ENCODE assay signal across 22 cellular contexts in genomic region chr1:213466578-213466977, GRCh38.
"Had no signal": no experiment of that assay in that cellular context is flagged by ENCODE, and none has a peak within 500 bp of the region (broad histone marks: within the 10 kb centered on the region; RNA-seq: fewer than 3 reads in every experiment).

No MANE protein-coding gene starts in this region.

- H3K9me3 Mint-ChIP-seq: activated CD4-positive, alpha-beta memory T cell treated with anti-CD3 and anti-CD28 coated beads, Interleukin-2, amount 10 ng/mL, durations not matched to agents 7 days and 5 days; activated CD4-positive, alpha-beta T cell treated with anti-CD3 and anti-CD28 coated beads, Interleukin-2, amount 10 ng/mL, durations not matched to agents 7 days and 5 days; activated naive CD4-positive, alpha-beta T cell treated with anti-CD3 and anti-CD28 coated beads for 36 hours; activated T-helper 17 cell treated with anti-CD3 and anti-CD28 coated beads, Interleukin-2, amount 50 U/mL, for 72 hours had no signal

- H3K4me3 ChIP-seq: SK-N-MC had no signal

- H3K27ac ChIP-seq: SK-N-MC, VCaP had no signal

- H3K36me3 Mint-ChIP-seq: activated naive CD8-positive, alpha-beta T cell had no signal

- ATAC-seq: activated T-helper 17 cell treated with anti-CD3 and anti-CD28 coated beads, Interleukin-2, amount 50 U/mL, for 72 hours had no signal

- H3K27ac Mint-ChIP-seq: activated CD4-positive, alpha-beta memory T cell treated with anti-CD3 and anti-CD28 coated beads, Interleukin-2, amount 10 ng/mL, durations not matched to agents 7 days and 5 days; activated CD4-positive, alpha-beta T cell treated with anti-CD3 and anti-CD28 coated beads, Interleukin-2, amount 10 ng/mL, durations not matched to agents 7 days and 5 days; activated naive CD4-positive, alpha-beta T cell treated with anti-CD3 and anti-CD28 coated beads for 36 hours; activated naive CD8-positive, alpha-beta T cell; activated T-helper 17 cell treated with anti-CD3 and anti-CD28 coated beads, Interleukin-2, amount 50 U/mL, for 72 hours had no signal

- H3K4me1 Mint-ChIP-seq: activated CD4-positive, alpha-beta memory T cell treated with anti-CD3 and anti-CD28 coated beads, Interleukin-2, amount 10 ng/mL, durations not matched to agents 7 days and 5 days; activated CD4-positive, alpha-beta T cell treated with anti-CD3 and anti-CD28 coated beads, Interleukin-2, amount 10 ng/mL, durations not matched to agents 7 days and 5 days; activated T-helper 17 cell treated with anti-CD3 and anti-CD28 coated beads, Interleukin-2, amount 50 U/mL, for 72 hours had no signal

- DNase-seq: activated CD4-positive, alpha-beta memory T cell treated with anti-CD3 and anti-CD28 coated beads, Interleukin-2, amount 10 ng/mL, durations not matched to agents 7 days and 5 days; activated CD4-positive, alpha-beta T cell treated with anti-CD3 and anti-CD28 coated beads, Interleukin-2, amount 10 ng/mL, durations not matched to agents 7 days and 5 days; activated CD4-positive, CD25-positive, alpha-beta regulatory T cell; activated gamma-delta T cell; activated naive CD4-positive, alpha-beta T cell treated with anti-CD3 and anti-CD28 coated beads for 36 hours; activated T-cell treated with anti-CD3 and anti-CD28 coated beads for 4 hours; activated T-cell treated with anti-CD3 and anti-CD28 coated beads, Interleukin-2, amount 50 U/mL, for 48 hours; cerebellar nuclear complex; KG1; NCI-H1092; NCI-H1417 treated with DMSO at 0.1 percent for 48 hours; NCI-H1694 treated with DMSO at 0.1 percent for 48 hours; NCI-H2029 treated with DMSO at 0.1 percent for 48 hours; NCI-H510A; NCI-H526 treated with DMSO at 0.1 percent for 48 hours; NCI-H82; SIG-M5; T-helper 1 cell had no signal

- H3K27me3 Mint-ChIP-seq: activated CD4-positive, alpha-beta memory T cell treated with anti-CD3 and anti-CD28 coated beads, Interleukin-2, amount 10 ng/mL, durations not matched to agents 7 days and 5 days; activated T-helper 17 cell treated with anti-CD3 and anti-CD28 coated beads, Interleukin-2, amount 50 U/mL, for 72 hours had no signal

- H3K4me3 Mint-ChIP-seq: activated CD4-positive, alpha-beta memory T cell treated with anti-CD3 and anti-CD28 coated beads, Interleukin-2, amount 10 ng/mL, durations not matched to agents 7 days and 5 days; activated CD4-positive, alpha-beta T cell treated with anti-CD3 and anti-CD28 coated beads, Interleukin-2, amount 10 ng/mL, durations not matched to agents 7 days and 5 days; activated naive CD4-positive, alpha-beta T cell treated with anti-CD3 and anti-CD28 coated beads for 36 hours; activated naive CD8-positive, alpha-beta T cell; activated T-helper 17 cell treated with anti-CD3 and anti-CD28 coated beads, Interleukin-2, amount 50 U/mL, for 72 hours had no signal
